ENCODE assay signal across 8 cellular contexts in genomic region chr16:48622456-48623303, GRCh38. TPM values are rescaled to one million over a fixed set of nuclear protein-coding genes. Genes with fewer than 3 reads are reported as not detected.
A peak's percentile ranks its signal among the peaks of the same experiment; 100 is the strongest.
DNase-seq lines count a peak whose midpoint lies in the region; TF ChIP-seq lines count a peak whose summit lies in the region.

No MANE protein-coding gene starts in this region.

- no peak overlapping the region for H3K27ac ChIP-seq in AG04450 (ENCODE audit: low read depth, low read length)

- in situ Hi-C loops in astrocyte of the cerebellum (cut with HindIII; ENCODE audit: low sequenced_read_pairs) = loop anchor here (5.0 kb wide), 1 partner anchor 265 kb away; no protein-coding TSS in a partner anchor

- CTCF ChIA-PET in AG04450 (lab: Charles Lee) = interaction anchor here (0.5 to 3.8 kb wide), 86 partner anchors 9 to 1486 kb away, joined by 3 to 173 read pairs (median 6); partner anchors contain the start of genes ABCC11, LONP2 and N4BP1

- H3K9me3 ChIP-seq in AG04450 (ENCODE audit: control insufficient read depth, insufficient read depth, low read length) = no peaks in the 10 kb centered on the region

- no peak for DNase-seq in AG04450 (ENCODE audit: low read depth, low spot score)
- no peak for DNase-seq in HFF-Myc (ENCODE audit: extremely low read depth, low read depth)
- DNase-seq in astrocyte of the cerebellum (ENCODE audit: low read depth) = no peak
- peak; percentile 78 for DNase-seq in mesenteric fat pad (ENCODE audit: low spot score)
- no peak for DNase-seq in NCI-H69 (lab: John Stamatoyannopoulos, UW)
- no peak for DNase-seq in DMS 273 (lab: John Stamatoyannopoulos, UW; ENCODE audit: unreplicated experiment)
- no peak for DNase-seq in SKM-1 (lab: John Stamatoyannopoulos, UW; ENCODE audit: unreplicated experiment)
- no peak for DNase-seq in OCI-M1 (lab: John Stamatoyannopoulos, UW)

- H3K4me3 ChIP-seq in AG04450 (ENCODE audit: low read depth, low read length) (peak overlapping the region; percentile 53), HFF-Myc (replicated peaks; ENCODE audit: low read depth, low read length) (peak overlapping the region; percentile 38), astrocyte of the cerebellum (ENCODE audit: low read depth, low read length) (peak overlapping the region; percentile 39)

- no peak for TF ChIP-seq CTCF in AG04450 (IDR thresholded peaks at IDR 0.05; ENCODE audit: low read depth, low read length)
- no peak for TF ChIP-seq CTCF in HFF-Myc (IDR thresholded peaks at IDR 0.05; ENCODE audit: low read depth, low read length, missing control alignments)
- TF ChIP-seq CTCF in astrocyte of the cerebellum (IDR thresholded peaks at IDR 0.05; ENCODE audit: low read depth, low read length, missing control alignments) = no peak

- no peaks in the 10 kb centered on the region for H3K27me3 ChIP-seq in AG04450 (ENCODE audit: control insufficient read depth, insufficient read depth, low read length)

- POLR2A ChIA-PET in AG04450 (lab: Yijun Ruan, JAX) = interaction anchor here (0.6 to 1.2 kb wide), 3 partner anchors 13 to 256 kb away, joined by 3 to 4 read pairs (median 3); partner anchors contain the start of gene N4BP1

RNA-seq across cellular contexts. Expression of gene N4BP1, which starts 12.7 kb away (rescaled TPM):
- polyA plus RNA-seq in AG04450 (2011; rRNA removed) = 18.3 and 25.0 TPM in 2 replicates
- 14.3 and 19.5 TPM in 2 replicates for polyA minus RNA-seq in AG04450 (2011; rRNA and poly(A)+ RNA removed)
- 44.8 TPM for total RNA-seq in mesenteric fat pad
